In genomic region chr11:115208808-115209259, GRCh38 we compare ENCODE assay signal across 13 cellular contexts.
"Had no signal": no experiment of that assay in that cellular context is flagged by ENCODE, and none has a peak within 500 bp of the region (broad histone marks: within the 10 kb centered on the region; RNA-seq: fewer than 3 reads in every experiment).

No MANE protein-coding gene starts in this region.

- H3K4me1 ChIP-seq: gastroesophageal sphincter, parathyroid adenoma had no signal

- H3K27me3 ChIP-seq: gastroesophageal sphincter, upper lobe of left lung had no signal

- H3K9me3 Mint-ChIP-seq: activated CD4-positive, alpha-beta T cell treated with anti-CD3 and anti-CD28 coated beads, Interleukin-2, amount 10 ng/mL, durations not matched to agents 7 days and 5 days; stimulated activated naive B cell treated with anti-CD40 and anti-IgM and Interleukin-4, amounts not matched to agents 10 μg/mL and 1 μg/mL and 100 μg/mL, for 72 hours; T-helper 1 cell treated with Interleukin-12 subunit alpha and Interleukin-12 subunit beta and Interleukin-4 antibody, amounts not matched to agents 30 μg/mL and 1 μg/mL, for 36 hours had no signal

- H3K36me3 ChIP-seq: gastroesophageal sphincter had no signal

- ATAC-seq: gastroesophageal sphincter; stimulated activated naive B cell treated with anti-CD40 and anti-IgM and Interleukin-4, amounts not matched to agents 10 μg/mL and 1 μg/mL and 100 μg/mL, for 72 hours had no signal

- H3K27ac Mint-ChIP-seq: activated CD4-positive, alpha-beta T cell treated with anti-CD3 and anti-CD28 coated beads, Interleukin-2, amount 10 ng/mL, durations not matched to agents 7 days and 5 days; stimulated activated naive B cell treated with anti-CD40 and anti-IgM and Interleukin-4, amounts not matched to agents 10 μg/mL and 1 μg/mL and 100 μg/mL, for 72 hours; T-helper 1 cell treated with Interleukin-12 subunit alpha and Interleukin-12 subunit beta and Interleukin-4 antibody, amounts not matched to agents 30 μg/mL and 1 μg/mL, for 36 hours had no signal

- H3K36me3 Mint-ChIP-seq: stimulated activated naive B cell treated with anti-CD40 and anti-IgM and Interleukin-4, amounts not matched to agents 10 μg/mL and 1 μg/mL and 100 μg/mL, for 72 hours had no signal

- H3K4me3 Mint-ChIP-seq: activated CD4-positive, alpha-beta T cell treated with anti-CD3 and anti-CD28 coated beads, Interleukin-2, amount 10 ng/mL, durations not matched to agents 7 days and 5 days; stimulated activated naive B cell treated with anti-CD40 and anti-IgM and Interleukin-4, amounts not matched to agents 10 μg/mL and 1 μg/mL and 100 μg/mL, for 72 hours; T-helper 1 cell treated with Interleukin-12 subunit alpha and Interleukin-12 subunit beta and Interleukin-4 antibody, amounts not matched to agents 30 μg/mL and 1 μg/mL, for 36 hours had no signal

- DNase-seq: activated CD4-positive, alpha-beta T cell treated with anti-CD3 and anti-CD28 coated beads, Interleukin-2, amount 10 ng/mL, durations not matched to agents 7 days and 5 days; activated CD4-positive, CD25-positive, alpha-beta regulatory T cell; activated T-cell treated with anti-CD3 and anti-CD28 coated beads, Interleukin-2, amount 50 U/mL, for 48 hours; aorta; effector CD4-positive, alpha-beta T cell; kidney; retina; small intestine; stimulated activated naive B cell treated with anti-CD40 and anti-IgM and Interleukin-4, amounts not matched to agents 10 μg/mL and 1 μg/mL and 100 μg/mL, for 72 hours; upper lobe of left lung had no signal

- H3K9me3 ChIP-seq: gastroesophageal sphincter, upper lobe of left lung had no signal

- H3K27ac ChIP-seq: gastroesophageal sphincter, parathyroid adenoma, upper lobe of left lung had no signal

- H3K4me3 ChIP-seq: gastroesophageal sphincter, upper lobe of left lung had no signal

- H3K27me3 Mint-ChIP-seq: stimulated activated naive B cell treated with anti-CD40 and anti-IgM and Interleukin-4, amounts not matched to agents 10 μg/mL and 1 μg/mL and 100 μg/mL, for 72 hours had no signal

- H3K4me1 Mint-ChIP-seq: activated CD4-positive, alpha-beta T cell treated with anti-CD3 and anti-CD28 coated beads, Interleukin-2, amount 10 ng/mL, durations not matched to agents 7 days and 5 days; stimulated activated naive B cell treated with anti-CD40 and anti-IgM and Interleukin-4, amounts not matched to agents 10 μg/mL and 1 μg/mL and 100 μg/mL, for 72 hours had no signal
